Comparison of ENCODE assay signal across 20 cellular contexts in genomic region chr1:227242811-227243682, GRCh38.
A peak's percentile ranks its signal among the peaks of the same experiment; 100 is the strongest.
DNase-seq lines count a peak whose midpoint lies in the region; ATAC-seq and TF ChIP-seq lines count a peak whose summit lies in the region.
"Had no signal": no experiment of that assay in that cellular context is flagged by ENCODE, and none has a peak within 500 bp of the region (broad histone marks: within the 10 kb centered on the region; RNA-seq: fewer than 3 reads in every experiment).

No MANE protein-coding gene starts in this region.

- peaks cover 85% of the 10 kb centered on the region for H3K79me2 ChIP-seq in GM23338 (replicated peaks; ENCODE audit: insufficient read depth)

- H4K20me1 ChIP-seq in GM23338 (replicated peaks; ENCODE audit: insufficient read depth) = no peaks in the 10 kb centered on the region; the same call in 1 of the 2 replicates

- H3K4me3 ChIP-seq in GM23338 (no peak overlapping the region), heart right ventricle (peak overlapping the region in 6 of 10 donors; percentile 6 to 26 (median 20))
- H3K4me3 ChIP-seq: coronary artery, thyroid gland had no signal

- peaks cover 19% of the 10 kb centered on the region; the same call in 2 of the 3 replicates for H3K4me1 Mint-ChIP-seq in GM23338
- peaks cover 24% of the 10 kb centered on the region for H3K4me1 Mint-ChIP-seq in progenitor cell of endocrine pancreas (ENCODE audit: low read depth)
- H3K4me1 Mint-ChIP-seq in T-helper 2 cell treated with Interferon-gamma antibody and Interleukin-4, amounts not matched to agents 5 μg/mL and 100 μg/mL, for 36 hours (ENCODE audit: low read depth) = no peaks in the 10 kb centered on the region
- H3K4me1 Mint-ChIP-seq: activated CD4-positive, alpha-beta memory T cell treated with anti-CD3 and anti-CD28 coated beads, Interleukin-2, amount 10 ng/mL, durations not matched to agents 7 days and 5 days had no signal

- intact Hi-C loops in heart right ventricle (cut with DNase I) = loop anchor here in 4 of 10 donors (5.0 to 10.0 kb wide), 3 partner anchors 69 to 328 kb away; partner anchors contain the start of gene CDC42BPA (in 2 of the 4)

- H2AFZ ChIP-seq in GM23338 = no peak overlapping the region

- no peak overlapping the region for H3K4me2 ChIP-seq in GM23338

- H3K9me3 ChIP-seq in heart right ventricle = peaks cover 0 to 8% (median 0%) of the 10 kb centered on the region in 11 donors
- H3K9me3 ChIP-seq: thyroid gland had no signal

- H3K4me3 Mint-ChIP-seq in GM23338 = no peak overlapping the region
- H3K4me3 Mint-ChIP-seq in progenitor cell of endocrine pancreas (ENCODE audit: low read depth) = peak overlapping the region; percentile 9
- H3K4me3 Mint-ChIP-seq in T-helper 2 cell treated with Interferon-gamma antibody and Interleukin-4, amounts not matched to agents 5 μg/mL and 100 μg/mL, for 36 hours = no peak overlapping the region
- H3K4me3 Mint-ChIP-seq: activated CD4-positive, alpha-beta memory T cell treated with anti-CD3 and anti-CD28 coated beads, Interleukin-2, amount 10 ng/mL, durations not matched to agents 7 days and 5 days; activated naive CD4-positive, alpha-beta T cell treated with anti-CD3 and anti-CD28 coated beads for 36 hours; brain; neural crest cell; T-helper 1 cell treated with Interleukin-12 subunit alpha and Interleukin-12 subunit beta and Interleukin-4 antibody, amounts not matched to agents 30 μg/mL and 1 μg/mL, for 36 hours had no signal

- no peaks in the 10 kb centered on the region for H3K36me3 ChIP-seq in GM23338 (ENCODE audit: insufficient read depth)
- peaks cover 0 to 7% (median 0%) of the 10 kb centered on the region in 9 donors for H3K36me3 ChIP-seq in heart right ventricle
- H3K36me3 ChIP-seq: thyroid gland had no signal

- ATAC-seq in GM23338 (no peak), heart right ventricle (peak in 2 of 8 donors; percentile 24 to 66), foreskin keratinocyte (no peak), HG03025 (IDR thresholded peaks at IDR 0.05; ENCODE audit: low FRiP score, unreplicated experiment) (no peak)

- H3K4me1 ChIP-seq in GM23338 (ENCODE audit: insufficient read depth) (no peaks in the 10 kb centered on the region), heart right ventricle (peaks cover 0 to 72% (median 17%) of the 10 kb centered on the region in 9 donors), foreskin keratinocyte (peaks cover 4% of the 10 kb centered on the region)
- H3K4me1 ChIP-seq: thyroid gland had no signal

- H3K27me3 ChIP-seq in GM23338 (ENCODE audit: insufficient read depth) (no peaks in the 10 kb centered on the region), heart right ventricle (no peaks in the 10 kb centered on the region), foreskin keratinocyte (no peaks in the 10 kb centered on the region)
- H3K27me3 ChIP-seq: thyroid gland had no signal

- H3K36me3 Mint-ChIP-seq in GM23338 (ENCODE audit: low read depth) (peaks cover 6% of the 10 kb centered on the region; the same call in 1 of the 3 replicates), progenitor cell of endocrine pancreas (ENCODE audit: insufficient read depth) (peaks cover 2% of the 10 kb centered on the region)
- H3K36me3 Mint-ChIP-seq in T-helper 2 cell treated with Interferon-gamma antibody and Interleukin-4, amounts not matched to agents 5 μg/mL and 100 μg/mL, for 36 hours (ENCODE audit: low read depth) = no peaks in the 10 kb centered on the region

- WGBS in heart right ventricle, 2 donors = 46 to 68% methylated on average over 2 of the region's 2 CpGs

- TF ChIP-seq CTCF in GM23338 (conservative IDR thresholded peaks at IDR 0.05; ENCODE audit: low read depth in 2 of 2) (no peak), heart right ventricle (IDR thresholded peaks at IDR 0.05) (no peak), progenitor cell of endocrine pancreas (IDR thresholded peaks at IDR 0.05; ENCODE audit: unreplicated experiment) (no peak), foreskin keratinocyte (conservative IDR thresholded peaks at IDR 0.05) (no peak)

- H3K27ac Mint-ChIP-seq in GM23338 (peak overlapping the region; percentile 54), progenitor cell of endocrine pancreas (peak overlapping the region; percentile 10)
- no peak overlapping the region for H3K27ac Mint-ChIP-seq in T-helper 2 cell treated with Interferon-gamma antibody and Interleukin-4, amounts not matched to agents 5 μg/mL and 100 μg/mL, for 36 hours
- H3K27ac Mint-ChIP-seq: activated CD4-positive, alpha-beta memory T cell treated with anti-CD3 and anti-CD28 coated beads, Interleukin-2, amount 10 ng/mL, durations not matched to agents 7 days and 5 days; activated naive CD4-positive, alpha-beta T cell treated with anti-CD3 and anti-CD28 coated beads for 36 hours; T-helper 1 cell treated with Interleukin-12 subunit alpha and Interleukin-12 subunit beta and Interleukin-4 antibody, amounts not matched to agents 30 μg/mL and 1 μg/mL, for 36 hours had no signal

- H3K9me3 Mint-ChIP-seq in GM23338 (no peaks in the 10 kb centered on the region), progenitor cell of endocrine pancreas (ENCODE audit: low read depth) (no peaks in the 10 kb centered on the region)
- H3K9me3 Mint-ChIP-seq in T-helper 2 cell treated with Interferon-gamma antibody and Interleukin-4, amounts not matched to agents 5 μg/mL and 100 μg/mL, for 36 hours = no peaks in the 10 kb centered on the region
- H3K9me3 Mint-ChIP-seq: activated CD4-positive, alpha-beta memory T cell treated with anti-CD3 and anti-CD28 coated beads, Interleukin-2, amount 10 ng/mL, durations not matched to agents 7 days and 5 days; neural crest cell; T-helper 1 cell treated with Interleukin-12 subunit alpha and Interleukin-12 subunit beta and Interleukin-4 antibody, amounts not matched to agents 30 μg/mL and 1 μg/mL, for 36 hours had no signal

- DNase-seq in GM23338 (ENCODE audit: low spot score) = no peak
- peak; percentile 14 for DNase-seq in RPMI7951 (ENCODE audit: low read depth)
- DNase-seq in heart right ventricle = no peak
- DNase-seq in progenitor cell of endocrine pancreas (ENCODE audit: low spot score, unreplicated experiment) = no peak
- no peak for DNase-seq in T-helper 2 cell treated with Interferon-gamma antibody and Interleukin-4, amounts not matched to agents 5 μg/mL and 100 μg/mL, for 36 hours (ENCODE audit: low spot score)
- no peak for DNase-seq in foreskin keratinocyte
- DNase-seq: activated CD4-positive, alpha-beta memory T cell treated with anti-CD3 and anti-CD28 coated beads, Interleukin-2, amount 10 ng/mL, durations not matched to agents 7 days and 5 days; activated naive CD4-positive, alpha-beta T cell treated with anti-CD3 and anti-CD28 coated beads for 36 hours; AML-193; Karpas-422; left colon; NCI-H1417 treated with DMSO at 0.1 percent for 48 hours; NCI-H526 treated with DMSO at 0.1 percent for 48 hours; stimulated activated CD4-positive, alpha-beta T cell treated with anti-CD3 and anti-CD28 coated beads, Interleukin-12 subunit alpha, Interleukin-12 subunit beta, amount 100 ng/mL, for 4 hours; thyroid gland had no signal

- no peaks in the 10 kb centered on the region for H3F3A ChIP-seq in GM23338 (replicated peaks; ENCODE audit: low read depth)

- H3K27ac ChIP-seq in GM23338 (ENCODE audit: low read depth) (no peak overlapping the region), heart right ventricle (peak overlapping the region in 8 of 10 donors; percentile 4 to 69 (median 32)), foreskin keratinocyte (no peak overlapping the region)
- H3K27ac ChIP-seq: coronary artery, thyroid gland had no signal

- peaks cover 7% of the 10 kb centered on the region for H3K27me3 Mint-ChIP-seq in GM23338 (ENCODE audit: insufficient read depth, low read depth, poor library complexity)
- H3K27me3 Mint-ChIP-seq in progenitor cell of endocrine pancreas = no peaks in the 10 kb centered on the region
- H3K27me3 Mint-ChIP-seq in T-helper 2 cell treated with Interferon-gamma antibody and Interleukin-4, amounts not matched to agents 5 μg/mL and 100 μg/mL, for 36 hours (ENCODE audit: low read depth) = peaks cover 14% of the 10 kb centered on the region
- H3K27me3 Mint-ChIP-seq: brain had no signal

- H3K9me2 ChIP-seq in GM23338 (ENCODE audit: insufficient read depth) = no peaks in the 10 kb centered on the region

TF ChIP-seq in GM23338, 12 proteins besides CTCF, POLR2A, EP300 and RAD21 (continues in another document):
- TF ChIP-seq POLR2AphosphoS5 (IDR thresholded peaks at IDR 0.05; ENCODE audit: low read depth) (no peak), ETS1 (IDR thresholded peaks at IDR 0.05) (no peak), ZNF114 (CRISPR knock-in tag; IDR thresholded peaks at IDR 0.05) (no peak), ZNF331 (CRISPR knock-in tag; IDR thresholded peaks at IDR 0.05; ENCODE audit: low read depth) (no peak), EZH2phosphoT487 (IDR thresholded peaks at IDR 0.05; ENCODE audit: unreplicated experiment) (no peak), JUNB (IDR thresholded peaks at IDR 0.05; ENCODE audit: unreplicated experiment) (no peak), NANOG (IDR thresholded peaks at IDR 0.05; ENCODE audit: borderline replicate concordance) (no peak)

Comparison
In these comparisons a context has a peak if more than half of its experiments do, and no peak if none do; other contexts are left out.
1. H3K27ac ChIP-seq: peak in heart right ventricle (8 of 10); none in GM23338 (single experiment) and foreskin keratinocyte (single experiment).